In the genomic region with DNA sequence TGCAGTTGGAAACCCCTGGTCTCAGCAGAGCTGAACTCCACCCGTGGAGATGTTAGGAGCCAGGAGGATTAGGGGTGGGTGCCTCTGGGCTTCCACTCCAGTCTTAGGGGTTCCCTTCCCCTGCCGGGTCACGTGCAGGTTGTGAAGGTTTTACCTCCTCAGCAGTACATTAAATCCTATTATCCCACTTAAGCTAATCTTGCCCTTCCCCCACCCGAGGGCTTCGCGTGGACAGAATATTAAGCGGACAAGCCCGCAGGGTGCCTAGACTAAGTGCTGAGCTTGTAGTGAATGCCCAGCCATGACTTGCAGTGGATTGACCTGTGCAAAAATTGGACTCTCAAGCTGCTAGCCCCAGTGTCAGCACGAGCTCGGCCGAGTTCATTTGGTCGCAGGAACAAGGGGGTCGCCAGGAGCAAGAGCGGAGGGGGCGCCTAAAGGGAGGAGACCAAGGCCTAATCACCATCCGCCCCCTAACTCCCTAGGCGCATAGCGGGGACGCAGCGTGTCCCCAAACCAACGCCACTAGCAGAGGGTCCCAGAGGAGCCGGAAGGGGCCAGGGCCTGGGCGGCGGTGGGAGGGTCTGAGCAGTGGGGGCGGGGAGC, we compare ENCODE assay signal across 8 cellular contexts. TPM values are rescaled to one million over a fixed set of nuclear protein-coding genes. Genes with fewer than 3 reads are reported as not detected.
DNase-seq lines count a peak whose midpoint lies in the region; ATAC-seq and TF ChIP-seq lines count a peak whose summit lies in the region.

No MANE protein-coding gene starts in this region.

- H3F3A ChIP-seq in OCI-LY1 (ENCODE audit: insufficient read depth, low read length): no peaks in the 10 kb centered on the region

- H3K9ac ChIP-seq in OCI-LY1 (ENCODE audit: low read length): peak overlapping the region; percentile 72

- peak overlapping the region; percentile 76 for H3K4me3 Mint-ChIP-seq in osteocyte (ENCODE audit: unreplicated experiment)

- no peaks in the 10 kb centered on the region for H3K27me3 ChIP-seq in OCI-LY1 (ENCODE audit: insufficient read depth, low read length)

- H3K4me2 ChIP-seq in OCI-LY1 (ENCODE audit: low read length): peak overlapping the region; percentile 90

- ATAC-seq in GM21360 (IDR thresholded peaks at IDR 0.05; ENCODE audit: unreplicated experiment): peak; percentile 37
- peak; percentile 2 for ATAC-seq in esophagus mucosa

- H3K9me3 ChIP-seq in OCI-LY1 (ENCODE audit: low read length): no peaks in the 10 kb centered on the region

- no peaks in the 10 kb centered on the region for H3K79me2 ChIP-seq in OCI-LY1 (ENCODE audit: insufficient read depth, low read length)

- peaks cover 46% of the 10 kb centered on the region for H3K4me1 ChIP-seq in OCI-LY1 (ENCODE audit: insufficient read depth, low read length, severe bottlenecking)

- H3K4me3 ChIP-seq in OCI-LY1 (ENCODE audit: low read depth, low read length, poor library complexity, severe bottlenecking): peak overlapping the region; percentile 77

- TF ChIP-seq CTCF in 22Rv1 (IDR thresholded peaks at IDR 0.05) (no peak), OCI-LY1 (IDR thresholded peaks at IDR 0.05; ENCODE audit: low read length) (no peak), osteocyte (IDR thresholded peaks at IDR 0.05) (no peak)

- H3K4me1 Mint-ChIP-seq in osteocyte (ENCODE audit: unreplicated experiment): peaks cover 21% of the 10 kb centered on the region

- H4K20me1 ChIP-seq in OCI-LY1 (ENCODE audit: insufficient read depth, low read length): no peaks in the 10 kb centered on the region

- H3K9me3 Mint-ChIP-seq in osteocyte (ENCODE audit: unreplicated experiment): no peaks in the 10 kb centered on the region

- no peak overlapping the region for H2AFZ ChIP-seq in OCI-LY1 (ENCODE audit: low read length)

- CTCF ChIA-PET in HEK293T (lab: Yijun Ruan, JAX): interaction anchor here (0.7 to 2.6 kb wide), 7 partner anchors 14 to 58 kb away, joined by 3 to 8 read pairs (median 3); no protein-coding TSS in a partner anchor

- peak overlapping the region; percentile 52 for H3K27ac Mint-ChIP-seq in osteocyte (ENCODE audit: unreplicated experiment)

- POLR2A ChIA-PET in HEK293T (lab: Yijun Ruan, JAX): interaction anchor here (0.6 to 2.9 kb wide), 21 partner anchors 10 to 288 kb away, joined by 3 to 20 read pairs (median 5); a partner anchor contains a TSS

- peaks cover 1% of the 10 kb centered on the region for H3K36me3 Mint-ChIP-seq in osteocyte (ENCODE audit: unreplicated experiment)

- no peaks in the 10 kb centered on the region for H3K27me3 Mint-ChIP-seq in osteocyte (ENCODE audit: unreplicated experiment)

- DNase-seq in osteocyte (ENCODE audit: extremely low spot score, unreplicated experiment): no peak
- no peak for DNase-seq in HEK293T (ENCODE audit: extremely low spot score)
- no peak for DNase-seq in foreskin melanocyte
- no peak for DNase-seq in middle frontal gyrus (ENCODE audit: extremely low spot score, low spot score)

- peak overlapping the region; percentile 55 for H3K27ac ChIP-seq in 22Rv1
- H3K27ac ChIP-seq in OCI-LY1 (ENCODE audit: low read depth, low read length, poor library complexity, severe bottlenecking): peak overlapping the region; percentile 70

- no peaks in the 10 kb centered on the region for H3K9me2 ChIP-seq in OCI-LY1 (ENCODE audit: low read depth, low read length)

- H3K36me3 ChIP-seq in OCI-LY1 (ENCODE audit: insufficient read depth, low read length): no peaks in the 10 kb centered on the region

TF ChIP-seq in HEK293T, 16 proteins besides CTCF, POLR2A, EP300 and RAD21:
- TF ChIP-seq SUZ12 (IDR thresholded peaks at IDR 0.05) (no peak), ELF4 (IDR thresholded peaks at IDR 0.05) (no peak), L3MBTL2 (conservative IDR thresholded peaks at IDR 0.05) (no peak), NFRKB (IDR thresholded peaks at IDR 0.05) (no peak), SP1 (IDR thresholded peaks at IDR 0.05) (no peak), FOXA1 (IDR thresholded peaks at IDR 0.05) (no peak), CTBP1 (IDR thresholded peaks at IDR 0.05; ENCODE audit: borderline replicate concordance) (no peak), ARNT (IDR thresholded peaks at IDR 0.05) (no peak), TARDBP (IDR thresholded peaks at IDR 0.05) (no peak)
- TF ChIP-seq, protein P1, sequence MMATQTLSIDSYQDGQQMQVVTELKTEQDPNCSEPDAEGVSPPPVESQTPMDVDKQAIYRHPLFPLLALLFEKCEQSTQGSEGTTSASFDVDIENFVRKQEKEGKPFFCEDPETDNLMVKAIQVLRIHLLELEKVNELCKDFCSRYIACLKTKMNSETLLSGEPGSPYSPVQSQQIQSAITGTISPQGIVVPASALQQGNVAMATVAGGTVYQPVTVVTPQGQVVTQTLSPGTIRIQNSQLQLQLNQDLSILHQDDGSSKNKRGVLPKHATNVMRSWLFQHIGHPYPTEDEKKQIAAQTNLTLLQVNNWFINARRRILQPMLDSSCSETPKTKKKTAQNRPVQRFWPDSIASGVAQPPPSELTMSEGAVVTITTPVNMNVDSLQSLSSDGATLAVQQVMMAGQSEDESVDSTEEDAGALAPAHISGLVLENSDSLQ (IDR thresholded peaks at IDR 0.05): no peak
TF ChIP-seq in HEK293T: peak in this region for 0.

RNA-seq across cellular contexts. Expression of a gene that starts 0.5 kb away (rescaled TPM):
- 216 TPM for total RNA-seq in esophagus mucosa
- 23.3 and 26.0 TPM in 2 replicates for total RNA-seq in osteocyte

RNA-seq across cellular contexts. Expression of a gene that starts 33.1 kb away (rescaled TPM):
- 118 TPM for total RNA-seq in esophagus mucosa
- total RNA-seq in osteocyte: 33.8 and 35.9 TPM in 2 replicates

RNA-seq across cellular contexts. Expression of a gene that starts 33.4 kb away (rescaled TPM):
- total RNA-seq in esophagus mucosa (6.5 TPM), osteocyte (5.6 and 6.6 TPM in 2 replicates)

RNA-seq across cellular contexts. Expression of a gene that starts 48.7 kb away (rescaled TPM):
- total RNA-seq in esophagus mucosa (not detected), osteocyte (not detected in 2 replicates)
